Comparison of ENCODE assay signal across 8 cellular contexts in genomic region chr5:6713274-6714181, GRCh38.
A peak's percentile ranks its signal among the peaks of the same experiment; 100 is the strongest.
DNase-seq lines count a peak whose midpoint lies in the region; ATAC-seq and TF ChIP-seq lines count a peak whose summit lies in the region.

TSS of gene TENT4A (plus strand) at chr5:6713432. CDS start at chr5:6713984, 552 bp downstream.

- DNase-seq in DMS53 (lab: John Stamatoyannopoulos, UW) (peak; percentile 76), DMS53 treated with DMSO at 0.1 percent for 48 hours (lab: John Stamatoyannopoulos, UW; ENCODE audit: unreplicated experiment) (no peak), HFF-Myc (ENCODE audit: extremely low read depth, low read depth) (no peak), OCI-M1 (lab: John Stamatoyannopoulos, UW) (peak; percentile 36), cardiac fibroblast (ENCODE audit: low read depth in 2 of 2) (peak in 1 of 2 donors; percentile 12), kidney tubule cell (ENCODE audit: low spot score) (peak; percentile 44), GF-D8 (lab: John Stamatoyannopoulos, UW) (no peak)
- DNase-seq in stimulated activated naive CD8-positive, alpha-beta T cell treated with anti-CD3 and anti-CD28 coated beads, Interleukin-15, Interleukin-2, amounts not matched to agents 100 U/mL and 50 U/mL, for 24 hours = peak; percentile 32

- ATAC-seq in stimulated activated naive CD8-positive, alpha-beta T cell treated with anti-CD3 and anti-CD28 coated beads, Interleukin-15, Interleukin-2, amounts not matched to agents 100 U/mL and 50 U/mL, for 24 hours = peak; percentile 24

- H3K4me3 ChIP-seq in HFF-Myc (replicated peaks; ENCODE audit: low read depth, low read length) (peak within 1 kb of the TSS; percentile 77), cardiac fibroblast (replicated peaks in 1 of 2; ENCODE audit: low read depth in 2 of 2, low read length in 2 of 2) (peak within 1 kb of the TSS; percentile 68 to 71)

- no peak for TF ChIP-seq CTCF in HFF-Myc (IDR thresholded peaks at IDR 0.05; ENCODE audit: low read depth, low read length, missing control alignments)
- TF ChIP-seq CTCF in cardiac fibroblast (IDR thresholded peaks at IDR 0.05; ENCODE audit: low read depth, low read length) = no peak

Comparison
In these comparisons a context has a peak if more than half of its experiments do, and no peak if none do; other contexts are left out.
1. DNase-seq: peak in DMS53 (single experiment), OCI-M1 (single experiment), kidney tubule cell (single experiment) and stimulated activated naive CD8-positive, alpha-beta T cell treated with anti-CD3 and anti-CD28 coated beads, Interleukin-15, Interleukin-2, amounts not matched to agents 100 U/mL and 50 U/mL, for 24 hours (single experiment); none in DMS53 treated with DMSO at 0.1 percent for 48 hours (single experiment), HFF-Myc (single experiment) and GF-D8 (single experiment).